Comparison of ENCODE assay signal across 14 cellular contexts in the genomic region with DNA sequence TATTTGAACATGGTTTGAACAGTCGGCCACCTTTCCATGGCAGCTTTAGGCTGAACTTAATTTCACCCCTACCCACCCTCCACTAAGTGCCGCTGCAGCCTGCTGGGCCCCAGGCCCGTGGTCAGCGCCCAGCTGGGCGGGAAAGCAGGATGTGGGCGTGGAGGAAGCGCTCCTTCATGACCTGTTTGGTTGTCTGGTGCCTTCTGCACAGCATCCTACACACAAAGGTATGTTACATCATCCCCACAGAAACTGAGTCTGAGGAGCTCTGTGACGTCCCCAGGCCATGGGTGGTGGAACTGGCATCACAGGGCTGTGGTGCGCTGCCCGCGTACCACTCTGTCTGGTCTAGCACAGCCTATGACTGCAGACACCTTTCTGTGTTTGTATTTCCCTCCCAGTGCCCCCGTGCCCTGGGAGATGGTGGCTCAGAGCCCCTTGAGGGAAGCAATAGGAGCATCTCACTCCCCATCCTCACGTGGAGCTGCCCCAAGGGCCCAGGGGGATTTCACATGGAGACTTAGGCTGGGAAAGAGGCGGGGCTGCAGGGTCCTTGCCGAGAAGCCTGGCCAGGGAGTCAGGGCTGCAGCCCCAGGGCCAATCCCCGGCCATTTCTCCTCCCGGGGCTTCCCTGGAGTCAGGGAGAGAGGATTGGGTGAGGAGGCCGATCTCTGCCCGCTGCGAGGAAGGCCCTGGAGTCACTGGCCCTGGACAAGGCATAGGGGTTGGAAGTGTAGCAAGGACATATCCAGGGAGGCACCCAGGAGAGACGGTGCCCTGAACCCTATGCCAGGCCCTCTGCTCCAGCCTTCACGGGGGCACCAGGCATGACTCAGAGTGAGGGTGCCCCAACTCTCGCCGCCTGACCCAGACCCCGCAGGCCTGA. TPM values are rescaled to one million over a fixed set of nuclear protein-coding genes. Genes with fewer than 3 reads are reported as not detected.
DNase-seq lines count a peak whose midpoint lies in the region; ATAC-seq lines count a peak whose summit lies in the region.
"Had no signal": no experiment of that assay in that cellular context is flagged by ENCODE, and none has a peak within 500 bp of the region (broad histone marks: within the 10 kb centered on the region; RNA-seq: fewer than 3 reads in every experiment).

No MANE protein-coding gene starts in this region.

- H3K9me3 Mint-ChIP-seq in activated T-helper 2 cell treated with anti-CD3 and anti-CD28 coated beads, Interferon-gamma antibody, Interleukin-2, Interleukin-4, amounts not matched to agents 10 μg/mL and 5 μg/mL and 100 μg/mL, durations not matched to agents 14 hours and 24 hours and 36 hours, result no peaks in the 10 kb centered on the region

- H3K27ac Mint-ChIP-seq in activated T-helper 2 cell treated with anti-CD3 and anti-CD28 coated beads, Interferon-gamma antibody, Interleukin-2, Interleukin-4, amounts not matched to agents 10 μg/mL and 5 μg/mL and 100 μg/mL, durations not matched to agents 14 hours and 24 hours and 36 hours, result no peak overlapping the region

- H3K36me3 Mint-ChIP-seq in activated T-helper 2 cell treated with anti-CD3 and anti-CD28 coated beads, Interferon-gamma antibody, Interleukin-2, Interleukin-4, amounts not matched to agents 10 μg/mL and 5 μg/mL and 100 μg/mL, durations not matched to agents 14 hours and 24 hours and 36 hours (ENCODE audit: low read depth), result peaks cover 71% of the 10 kb centered on the region

- no peak for ATAC-seq in left cardiac atrium
- ATAC-seq in GM21526 (IDR thresholded peaks at IDR 0.05; ENCODE audit: low FRiP score, unreplicated experiment), result no peak
- no peak for ATAC-seq in GM19023 (IDR thresholded peaks at IDR 0.05; ENCODE audit: unreplicated experiment)
- ATAC-seq: body of pancreas had no signal

- DNase-seq in cardiac septum (ENCODE audit: low spot score) (peak; percentile 47), left cardiac atrium (no peak)
- peak; percentile 60 to 64 for DNase-seq in activated CD4-positive, alpha-beta T cell treated with anti-CD3 and anti-CD28 coated beads, Interleukin-2, amount 50 U/mL, for 48 hours
- peak; percentile 53 for DNase-seq in effector CD4-positive, alpha-beta T cell
- DNase-seq in stimulated activated naive CD4-positive, alpha-beta T cell (lab: John Stamatoyannopoulos, UW), result peak; percentile 37 to 78 (median 56)
- no peak for DNase-seq in activated T-helper 2 cell treated with anti-CD3 and anti-CD28 coated beads, Interferon-gamma antibody, Interleukin-2, Interleukin-4, amounts not matched to agents 10 μg/mL and 5 μg/mL and 100 μg/mL, durations not matched to agents 14 hours and 24 hours and 36 hours (ENCODE audit: low spot score)
- DNase-seq: body of pancreas, midbrain, NCI-H1105, NCI-H524 treated with DMSO at 0.1 percent for 48 hours, SHP77 treated with DMSO at 0.1 percent for 48 hours, uterus had no signal

- intact Hi-C loops in cardiac septum (cut with DNase I), result no loop called here
- intact Hi-C loops in left cardiac atrium (cut with DNase I), result no loop called here
- intact Hi-C loops in activated T-helper 2 cell treated with anti-CD3 and anti-CD28 coated beads, Interferon-gamma antibody, Interleukin-2, Interleukin-4, amounts not matched to agents 10 μg/mL and 5 μg/mL and 100 μg/mL, durations not matched to agents 14 hours and 24 hours and 36 hours (cut with micrococcal nuclease), result no loop called here

- H3K4me1 Mint-ChIP-seq in activated T-helper 2 cell treated with anti-CD3 and anti-CD28 coated beads, Interferon-gamma antibody, Interleukin-2, Interleukin-4, amounts not matched to agents 10 μg/mL and 5 μg/mL and 100 μg/mL, durations not matched to agents 14 hours and 24 hours and 36 hours (ENCODE audit: low read depth), result peaks cover 14% of the 10 kb centered on the region

- no peak overlapping the region for H3K4me3 Mint-ChIP-seq in activated T-helper 2 cell treated with anti-CD3 and anti-CD28 coated beads, Interferon-gamma antibody, Interleukin-2, Interleukin-4, amounts not matched to agents 10 μg/mL and 5 μg/mL and 100 μg/mL, durations not matched to agents 14 hours and 24 hours and 36 hours (ENCODE audit: low read depth)

- no peaks in the 10 kb centered on the region for H3K27me3 Mint-ChIP-seq in activated T-helper 2 cell treated with anti-CD3 and anti-CD28 coated beads, Interferon-gamma antibody, Interleukin-2, Interleukin-4, amounts not matched to agents 10 μg/mL and 5 μg/mL and 100 μg/mL, durations not matched to agents 14 hours and 24 hours and 36 hours (ENCODE audit: low read depth)

RNA-seq across cellular contexts. Expression of a gene that starts 37.5 kb away (rescaled TPM):
- total RNA-seq in cardiac septum (1.1 TPM), left cardiac atrium (1 to 10 TPM; 1.6 to 2.4 TPM)
- 29.7 and 36.4 TPM in 2 replicates for total RNA-seq in activated T-helper 2 cell treated with anti-CD3 and anti-CD28 coated beads, Interferon-gamma antibody, Interleukin-2, Interleukin-4, amounts not matched to agents 10 μg/mL and 5 μg/mL and 100 μg/mL, durations not matched to agents 14 hours and 24 hours and 36 hours

Comparison
In these comparisons a context has a peak if more than half of its experiments do, and no peak if none do; other contexts are left out.
1. DNase-seq: peak in cardiac septum (single experiment), activated CD4-positive, alpha-beta T cell treated with anti-CD3 and anti-CD28 coated beads, Interleukin-2, amount 50 U/mL, for 48 hours (2 of 2), effector CD4-positive, alpha-beta T cell (single experiment) and stimulated activated naive CD4-positive, alpha-beta T cell (6 of 6); none in left cardiac atrium (single experiment) and activated T-helper 2 cell treated with anti-CD3 and anti-CD28 coated beads, Interferon-gamma antibody, Interleukin-2, Interleukin-4, amounts not matched to agents 10 μg/mL and 5 μg/mL and 100 μg/mL, durations not matched to agents 14 hours and 24 hours and 36 hours (single experiment).